ENCODE assay signal across 16 cellular contexts in genomic region chr1:226366290-226366689, GRCh38.
"Had no signal": no experiment of that assay in that cellular context is flagged by ENCODE, and none has a peak within 500 bp of the region (broad histone marks: within the 10 kb centered on the region; RNA-seq: fewer than 3 reads in every experiment).

No MANE protein-coding gene starts in this region.

- H3K27me3 Mint-ChIP-seq: activated CD4-positive, alpha-beta T cell treated with anti-CD3 and anti-CD28 coated beads, Interleukin-2, amount 10 ng/mL, durations not matched to agents 7 days and 5 days; stimulated activated naive CD8-positive, alpha-beta T cell treated with anti-CD3 and anti-CD28 coated beads, Interleukin-15, amount 100 ng/mL, for 72 hours; T-helper 17 cell had no signal

- H3K9me3 ChIP-seq: body of pancreas, esophagus squamous epithelium, gastrocnemius medialis, heart right ventricle, left lung, testis had no signal

- H3K27ac ChIP-seq: body of pancreas, esophagus squamous epithelium, gastrocnemius medialis, heart right ventricle, left lung, testis had no signal

- H3K9me3 Mint-ChIP-seq: activated CD4-positive, alpha-beta T cell treated with anti-CD3 and anti-CD28 coated beads, Interleukin-2, amount 10 ng/mL, durations not matched to agents 7 days and 5 days; activated naive CD4-positive, alpha-beta T cell treated with anti-CD3 and anti-CD28 coated beads for 36 hours; nephron; stimulated activated naive CD8-positive, alpha-beta T cell treated with anti-CD3 and anti-CD28 coated beads, Interleukin-15, amount 100 ng/mL, for 72 hours had no signal

- H3K4me3 Mint-ChIP-seq: activated CD4-positive, alpha-beta T cell treated with anti-CD3 and anti-CD28 coated beads, Interleukin-2, amount 10 ng/mL, durations not matched to agents 7 days and 5 days; activated naive CD4-positive, alpha-beta T cell treated with anti-CD3 and anti-CD28 coated beads for 36 hours; nephron; stimulated activated naive CD8-positive, alpha-beta T cell treated with anti-CD3 and anti-CD28 coated beads, Interleukin-15, amount 100 ng/mL, for 72 hours; T-helper 17 cell had no signal

- H3K4me1 Mint-ChIP-seq: activated CD4-positive, alpha-beta T cell treated with anti-CD3 and anti-CD28 coated beads, Interleukin-2, amount 10 ng/mL, durations not matched to agents 7 days and 5 days; stimulated activated naive CD8-positive, alpha-beta T cell treated with anti-CD3 and anti-CD28 coated beads, Interleukin-15, amount 100 ng/mL, for 72 hours; T-helper 17 cell had no signal

- H3K27ac Mint-ChIP-seq: activated CD4-positive, alpha-beta T cell treated with anti-CD3 and anti-CD28 coated beads, Interleukin-2, amount 10 ng/mL, durations not matched to agents 7 days and 5 days; activated naive CD4-positive, alpha-beta T cell treated with anti-CD3 and anti-CD28 coated beads for 36 hours; nephron; T-helper 17 cell had no signal

- DNase-seq: activated CD4-positive, alpha-beta T cell treated with anti-CD3 and anti-CD28 coated beads, Interleukin-2, amount 10 ng/mL, durations not matched to agents 7 days and 5 days; activated CD4-positive, CD25-positive, alpha-beta regulatory T cell; activated CD8-positive, alpha-beta memory T cell treated with anti-CD3 and anti-CD28 coated beads for 24 hours; activated naive CD4-positive, alpha-beta T cell treated with anti-CD3 and anti-CD28 coated beads for 36 hours; body of pancreas; central memory CD4-positive, alpha-beta T cell; esophagus squamous epithelium; gastrocnemius medialis; heart right ventricle; left lung; occipital lobe; stimulated activated CD4-positive, alpha-beta T cell treated with anti-CD3 and anti-CD28 coated beads, Interleukin-4, amount 100 ng/mL, for 1 hour; stimulated activated naive CD8-positive, alpha-beta T cell treated with anti-CD3 and anti-CD28 coated beads, Interleukin-15, amount 100 ng/mL, for 72 hours; T-helper 17 cell; testis had no signal

- H3K27me3 ChIP-seq: body of pancreas, esophagus squamous epithelium, gastrocnemius medialis, heart right ventricle, left lung, testis had no signal

- H3K4me3 ChIP-seq: body of pancreas, esophagus squamous epithelium, gastrocnemius medialis, heart right ventricle, left lung, testis had no signal

- H3K4me1 ChIP-seq: body of pancreas, esophagus squamous epithelium, left lung, testis had no signal
